In the genomic region with DNA sequence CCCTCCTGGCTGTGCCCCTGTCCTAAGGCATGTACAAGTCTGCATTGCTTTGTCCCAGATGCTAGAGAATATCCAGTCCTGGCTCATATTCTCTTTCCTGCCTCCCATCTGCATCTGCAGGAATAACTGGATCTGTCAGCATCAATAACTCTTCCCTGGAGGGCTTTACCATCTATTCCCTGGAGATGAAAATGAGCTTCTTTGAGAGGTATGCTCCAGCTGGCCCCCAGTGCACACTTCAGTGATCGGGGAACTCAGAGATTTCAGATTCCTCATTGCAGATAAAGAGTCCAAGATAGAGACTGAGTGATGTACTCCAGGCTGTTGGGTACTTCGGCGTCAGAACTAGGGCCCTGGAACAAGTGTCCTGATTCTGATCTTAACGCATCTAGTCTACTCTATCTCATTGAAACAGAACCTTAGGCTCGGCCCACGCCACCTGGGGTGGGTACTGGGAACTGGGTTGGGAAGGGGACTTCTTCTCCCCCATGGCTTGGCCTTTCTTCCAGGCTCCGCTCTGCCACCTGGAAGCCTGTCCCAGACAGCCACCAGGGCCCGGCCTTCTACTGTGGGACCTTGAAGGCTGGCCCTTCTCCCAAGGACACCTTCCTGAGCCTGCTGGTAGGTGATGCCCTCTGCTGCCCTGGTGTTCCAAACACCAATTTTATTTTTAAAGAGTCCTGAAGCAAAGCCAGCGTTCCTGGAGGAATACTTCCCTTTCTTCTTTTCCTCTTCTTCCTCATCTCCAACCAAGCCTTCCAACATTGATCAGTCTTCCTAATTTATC, we compare ENCODE assay signal across 25 cellular contexts. TPM values are rescaled to one million over a fixed set of nuclear protein-coding genes. Genes with fewer than 3 reads are reported as not detected.
"Had no signal": no experiment of that assay in that cellular context is flagged by ENCODE, and none has a peak within 500 bp of the region (broad histone marks: within the 10 kb centered on the region; RNA-seq: fewer than 3 reads in every experiment).

No MANE protein-coding gene starts in this region.

- H3K27ac ChIP-seq: breast epithelium, foreskin keratinocyte, thoracic aorta had no signal

- H3K36me3 ChIP-seq: breast epithelium, thoracic aorta had no signal

- H3K4me3 ChIP-seq: breast epithelium, lung, thoracic aorta had no signal

- FAIRE-seq: astrocyte, colon had no signal

- H3K4me1 ChIP-seq: breast epithelium, foreskin keratinocyte had no signal

- DNase-seq: activated CD4-positive, alpha-beta memory T cell treated with anti-CD3 and anti-CD28 coated beads for 36 hours; activated CD4-positive, alpha-beta T cell treated with anti-CD3 and anti-CD28 coated beads for 4 hours; activated CD4-positive, CD25-positive, alpha-beta regulatory T cell; activated naive CD4-positive, alpha-beta T cell treated with Interleukin-2 at 50 U/mL for 16 hours; activated naive CD8-positive, alpha-beta T cell treated with anti-CD3 and anti-CD28 coated beads for 36 hours; activated T-cell treated with anti-CD3 and anti-CD28 coated beads, Interleukin-2, amount 50 U/mL, for 48 hours; effector memory CD4-positive, alpha-beta T cell; foreskin keratinocyte; immature natural killer cell; naive B cell; occipital lobe; retina; stimulated activated CD4-positive, alpha-beta T cell treated with anti-CD3 and anti-CD28 coated beads, Interleukin-4, amount 100 ng/mL, for 24 hours; stimulated activated naive CD4-positive, alpha-beta T cell treated with Interleukin-2 at 50 U/mL for 16 hours; T-helper 17 cell had no signal

- H3K27me3 ChIP-seq: breast epithelium, foreskin keratinocyte had no signal

- ATAC-seq: foreskin keratinocyte, T-helper 17 cell had no signal

RNA-seq across cellular contexts. Expression of a gene that starts 37.8 kb away (rescaled TPM):
- total RNA-seq: dermis microvascular lymphatic vessel endothelial cell, glomerular endothelial cell, mesenteric fat pad, mucosa of gallbladder, progenitor cell of endocrine pancreas, thoracic aorta had no signal
- polyA plus RNA-seq: immature natural killer cell had no signal
